Comparison of ENCODE assay signal across 10 cellular contexts in genomic region chr19:18856385-18857126, GRCh38. TPM values are rescaled to one million over a fixed set of nuclear protein-coding genes. Genes with fewer than 3 reads are reported as not detected.
DNase-seq lines count a peak whose midpoint lies in the region; ATAC-seq, FAIRE-seq and TF ChIP-seq lines count a peak whose summit lies in the region.
"Had no signal": no experiment of that assay in that cellular context is flagged by ENCODE, and none has a peak within 500 bp of the region (broad histone marks: within the 10 kb centered on the region; RNA-seq: fewer than 3 reads in every experiment).

No MANE protein-coding gene starts in this region.

- H3F3A ChIP-seq in smooth muscle cell (ENCODE audit: low read depth) = no peaks in the 10 kb centered on the region

- WGBS in smooth muscle cell (ENCODE audit: low lambda C conversion rate) = 95% methylated on average over 22 of the region's 22 CpGs

- H3K4me2 ChIP-seq in smooth muscle cell = no peak overlapping the region

- no peaks in the 10 kb centered on the region for H3K36me3 ChIP-seq in smooth muscle cell (ENCODE audit: low read depth)

- H3K27me3 ChIP-seq in smooth muscle cell (ENCODE audit: low read depth) = no peaks in the 10 kb centered on the region

- DNase-seq in DMS 273 (lab: John Stamatoyannopoulos, UW; ENCODE audit: unreplicated experiment) (peak; percentile 54), DMS 273 treated with DMSO at 0.1 percent for 48 hours (lab: John Stamatoyannopoulos, UW) (no peak), head of caudate nucleus (peak; percentile 43 to 93 (median 78)), smooth muscle cell (lab: John Stamatoyannopoulos, UW; ENCODE audit: unreplicated experiment) (no peak), NCI-H1092 treated with DMSO at 0.1 percent for 48 hours (lab: John Stamatoyannopoulos, UW) (no peak)

- H3K9me3 ChIP-seq in smooth muscle cell (replicated peaks; ENCODE audit: low read depth) = no peaks in the 10 kb centered on the region

- FAIRE-seq in TTC549 (lab: Jason Lieb, UNC) = peak; percentile 25
- FAIRE-seq: A204.1 had no signal

- TF ChIP-seq CTCF in smooth muscle cell (IDR thresholded peaks at IDR 0.05; ENCODE audit: borderline replicate concordance, insufficient read depth, poor library complexity, severe bottlenecking) = peak; percentile 7

- no peak overlapping the region for H3K4me3 ChIP-seq in smooth muscle cell

- no peak overlapping the region for H3K9ac ChIP-seq in smooth muscle cell (ENCODE audit: low read depth)

- ATAC-seq in GM21526 (IDR thresholded peaks at IDR 0.05; ENCODE audit: low FRiP score, unreplicated experiment) (no peak), GM21423 (IDR thresholded peaks at IDR 0.05; ENCODE audit: unreplicated experiment) (no peak)

- peaks cover 49% of the 10 kb centered on the region for H4K20me1 ChIP-seq in smooth muscle cell (ENCODE audit: low read depth)

- no peaks in the 10 kb centered on the region for H3K4me1 ChIP-seq in smooth muscle cell (ENCODE audit: low read depth)

- H2AFZ ChIP-seq in smooth muscle cell (ENCODE audit: low read depth) = no peak overlapping the region

- peaks cover under 1% of the 10 kb centered on the region for H3K79me2 ChIP-seq in smooth muscle cell (ENCODE audit: low read depth)

- no peak overlapping the region for H3K27ac ChIP-seq in smooth muscle cell (ENCODE audit: low read depth)

- intact Hi-C loops in head of caudate nucleus (cut with DNase I) = no loop called here

RNA-seq across cellular contexts. Expression of gene UPF1, which starts 24.8 kb away (rescaled TPM):
- total RNA-seq in smooth muscle cell = 16.2 and 37.8 TPM in 2 replicates
- 25.4 and 30.3 TPM in 2 replicates for polyA plus RNA-seq in smooth muscle cell

RNA-seq across cellular contexts. Expression of gene CERS1, which starts 39.4 kb away (rescaled TPM):
- total RNA-seq in smooth muscle cell = 0.81 and 2.4 TPM in 2 replicates
- polyA plus RNA-seq in smooth muscle cell = 4.2 TPM in 2 replicates
- polyA plus RNA-seq: liver had no signal

Comparison
In these comparisons a context has a peak if more than half of its experiments do, and no peak if none do; other contexts are left out.
1. DNase-seq: peak in DMS 273 (single experiment) and head of caudate nucleus (42 of 42); none in DMS 273 treated with DMSO at 0.1 percent for 48 hours (single experiment), smooth muscle cell (single experiment) and NCI-H1092 treated with DMSO at 0.1 percent for 48 hours (single experiment).